ENCODE assay signal across 8 cellular contexts in the genomic region with DNA sequence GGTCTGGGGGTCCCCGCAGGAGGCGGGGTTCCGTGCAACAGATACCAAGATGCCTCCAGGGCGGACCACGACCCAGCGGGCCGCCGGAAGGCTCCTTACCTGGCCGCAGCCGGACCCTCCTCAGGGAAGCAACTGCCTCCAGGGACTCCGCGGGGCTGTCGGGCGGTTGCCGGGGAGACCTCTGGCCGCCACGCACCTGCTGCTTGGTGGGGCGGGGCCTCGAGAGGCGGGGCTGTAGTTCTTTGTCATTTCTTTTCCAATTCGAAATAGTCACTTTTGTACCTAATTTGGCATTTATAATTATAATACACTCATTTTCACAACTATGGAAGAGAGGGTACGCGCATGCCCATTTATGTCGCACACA. TPM values are rescaled to one million over a fixed set of nuclear protein-coding genes. Genes with fewer than 3 reads are reported as not detected.
DNase-seq lines count a peak whose midpoint lies in the region; ATAC-seq and TF ChIP-seq lines count a peak whose summit lies in the region.

No MANE protein-coding gene starts in this region.

- no peaks in the 10 kb centered on the region for H3K9me3 Mint-ChIP-seq in naive B cell
- H3K9me3 Mint-ChIP-seq in stimulated activated naive CD8-positive, alpha-beta T cell treated with anti-CD3 and anti-CD28 coated beads, Interleukin-15, amount 100 ng/mL, for 72 hours: no peaks in the 10 kb centered on the region

- peak; percentile 31 for DNase-seq in NOMO-1 treated with DMSO at 0.1 percent for 48 hours (lab: John Stamatoyannopoulos, UW; ENCODE audit: unreplicated experiment)
- no peak for DNase-seq in NOMO-1 treated with dmso at 0.1 percent for 144 hours (lab: John Stamatoyannopoulos, UW; ENCODE audit: unreplicated experiment)
- peak; percentile 60 for DNase-seq in NCI-H526 treated with DMSO at 0.1 percent for 48 hours (lab: John Stamatoyannopoulos, UW)
- peak; percentile 54 for DNase-seq in activated T-cell treated with anti-CD3 and anti-CD28 coated beads for 4 hours
- no peak for DNase-seq in epithelial cell of proximal tubule (ENCODE audit: low read depth)
- DNase-seq in naive B cell: peak; percentile 58
- peak; percentile 53 to 54 for DNase-seq in stimulated activated naive CD8-positive, alpha-beta T cell treated with anti-CD3 and anti-CD28 coated beads, Interleukin-15, amount 100 ng/mL, for 72 hours

- H3K36me3 Mint-ChIP-seq in naive B cell: peaks cover 3 to 8% of the 10 kb centered on the region in 2 donors

- no peak for TF ChIP-seq CTCF in epithelial cell of proximal tubule (conservative IDR thresholded peaks at IDR 0.05; ENCODE audit: low read depth, low read length)

- H3K4me3 Mint-ChIP-seq in naive B cell: peak overlapping the region; percentile 90 to 99 (median 97)
- H3K4me3 Mint-ChIP-seq in stimulated activated naive CD8-positive, alpha-beta T cell treated with anti-CD3 and anti-CD28 coated beads, Interleukin-15, amount 100 ng/mL, for 72 hours: peak overlapping the region; percentile 90 to 97

- no peaks in the 10 kb centered on the region for H3K27me3 Mint-ChIP-seq in naive B cell
- no peaks in the 10 kb centered on the region for H3K27me3 Mint-ChIP-seq in stimulated activated naive CD8-positive, alpha-beta T cell treated with anti-CD3 and anti-CD28 coated beads, Interleukin-15, amount 100 ng/mL, for 72 hours

- peak; percentile 40 for ATAC-seq in HG03066 (IDR thresholded peaks at IDR 0.05; ENCODE audit: low read depth, unreplicated experiment)
- ATAC-seq in naive B cell (ENCODE audit: low read depth in 2 of 2): peak; percentile 39 to 50
- peak; percentile 44 for ATAC-seq in stimulated activated naive CD8-positive, alpha-beta T cell treated with anti-CD3 and anti-CD28 coated beads, Interleukin-15, amount 100 ng/mL, for 72 hours

- peaks cover 21 to 51% (median 43%) of the 10 kb centered on the region in 3 donors for H3K4me1 Mint-ChIP-seq in naive B cell
- peaks cover 32% of the 10 kb centered on the region for H3K4me1 Mint-ChIP-seq in stimulated activated naive CD8-positive, alpha-beta T cell treated with anti-CD3 and anti-CD28 coated beads, Interleukin-15, amount 100 ng/mL, for 72 hours

- H3K4me3 ChIP-seq in epithelial cell of proximal tubule (ENCODE audit: low read depth, low read length): peak overlapping the region; percentile 90

- H3K27ac Mint-ChIP-seq in naive B cell: peak overlapping the region; percentile 93 to 97 (median 96)
- peak overlapping the region; percentile 97 to 98 for H3K27ac Mint-ChIP-seq in stimulated activated naive CD8-positive, alpha-beta T cell treated with anti-CD3 and anti-CD28 coated beads, Interleukin-15, amount 100 ng/mL, for 72 hours

RNA-seq across cellular contexts. Expression of gene AK9, which starts 0.6 kb away (rescaled TPM):
- total RNA-seq in epithelial cell of proximal tubule: 1.4 and 4.5 TPM in 2 replicates
- polyA plus RNA-seq in naive B cell (ENCODE audit: low read depth in 6 of 6): 10 to 100 TPM in 5 of 6 donors, 1 to 10 TPM in 1; 6.8 to 23.5 (median 15.9) TPM

RNA-seq across cellular contexts. Expression of gene FIG4, which starts 0.7 kb away (rescaled TPM):
- 10.8 and 15.5 TPM in 2 replicates for total RNA-seq in epithelial cell of proximal tubule
- polyA plus RNA-seq in naive B cell (ENCODE audit: low read depth in 6 of 6): 100 to 1,000 TPM in 1 of 6 donors, 10 to 100 TPM in 5; 59.0 to 124 (median 72.6) TPM

Comparison
In these comparisons a context has a peak if more than half of its experiments do, and no peak if none do; other contexts are left out.
1. DNase-seq: peak in NOMO-1 treated with DMSO at 0.1 percent for 48 hours (single experiment), NCI-H526 treated with DMSO at 0.1 percent for 48 hours (single experiment), activated T-cell treated with anti-CD3 and anti-CD28 coated beads for 4 hours (single experiment), naive B cell (single experiment) and stimulated activated naive CD8-positive, alpha-beta T cell treated with anti-CD3 and anti-CD28 coated beads, Interleukin-15, amount 100 ng/mL, for 72 hours (2 of 2); none in NOMO-1 treated with dmso at 0.1 percent for 144 hours (single experiment) and epithelial cell of proximal tubule (single experiment).
2. Peak in every context shown above with its lines, with median percentiles within 50 percentile points of each other: ATAC-seq.